Comparison of ENCODE assay signal across 21 cellular contexts in the genomic region with DNA sequence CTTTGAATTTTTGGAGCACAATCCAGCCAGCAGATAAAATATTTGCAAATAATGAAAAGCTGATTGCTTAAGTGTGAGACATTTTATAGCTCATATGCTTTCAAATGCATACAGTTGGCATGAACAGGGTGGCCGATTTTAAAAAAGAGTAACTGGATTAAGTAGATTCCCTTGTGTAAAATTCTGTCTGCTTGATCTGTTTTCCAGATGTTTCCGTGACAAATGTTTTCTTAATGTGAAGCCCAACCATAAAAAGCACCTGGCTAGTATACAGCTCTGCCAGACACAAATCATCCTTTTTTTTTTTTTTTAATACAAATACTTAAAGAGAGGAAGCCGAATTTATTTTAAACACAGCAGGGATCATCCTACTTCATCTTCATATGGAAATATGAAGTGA.
DNase-seq lines count a peak whose midpoint lies in the region; TF ChIP-seq lines count a peak whose summit lies in the region.
"Had no signal": no experiment of that assay in that cellular context is flagged by ENCODE, and none has a peak within 500 bp of the region (broad histone marks: within the 10 kb centered on the region; RNA-seq: fewer than 3 reads in every experiment).

No MANE protein-coding gene starts in this region.

- DNase-seq in AG09309 (ENCODE audit: low read depth) (peak; percentile 29), HCEC 1CT (peak; percentile 68), choroid plexus epithelial cell (ENCODE audit: low read depth) (peak; percentile 38), left kidney (ENCODE audit: low read depth, low spot score) (peak; percentile 82), cerebellar cortex (ENCODE audit: low spot score) (no peak), NCI-H187 (lab: John Stamatoyannopoulos, UW) (no peak), NCI-H82 (lab: John Stamatoyannopoulos, UW) (no peak)
- no peak for DNase-seq in effector CD8-positive, alpha-beta T cell (lab: John Stamatoyannopoulos, UW)
- DNase-seq: ACHN; activated CD4-positive, alpha-beta memory T cell treated with anti-CD3 and anti-CD28 coated beads for 36 hours; activated CD4-positive, CD25-positive, alpha-beta regulatory T cell; activated effector memory CD4-positive, alpha-beta T cell treated with anti-CD3 and anti-CD28 coated beads, Interleukin-2, amount 50 U/mL, for 16 hours; activated naive CD8-positive, alpha-beta T cell treated with anti-CD3 and anti-CD28 coated beads, Interleukin-2, amount 50 U/mL, for 24 hours; activated T-cell treated with anti-CD3 and anti-CD28 coated beads for 4 hours; colonic mucosa; foreskin melanocyte; immature natural killer cell; left ventricle myocardium superior; NCI-H1048; NCI-H526 treated with DMSO at 0.1 percent for 48 hours; T1000 had no signal

- H3K4me3 ChIP-seq in AG09309 (ENCODE audit: control insufficient read depth, low read depth, low read length) = no peak overlapping the region
- H3K4me3 ChIP-seq in choroid plexus epithelial cell (ENCODE audit: low read depth, low read length) = no peak overlapping the region
- H3K4me3 ChIP-seq: colonic mucosa had no signal

- no peak for TF ChIP-seq CTCF in AG09309 (IDR thresholded peaks at IDR 0.05; ENCODE audit: control insufficient read depth, insufficient read depth, low read depth, low read length, missing control alignments)
- TF ChIP-seq CTCF in choroid plexus epithelial cell (conservative IDR thresholded peaks at IDR 0.05; ENCODE audit: low read depth, low read length) = no peak

Comparison
In these comparisons a context has a peak if more than half of its experiments do, and no peak if none do; other contexts are left out.
1. DNase-seq: peak in AG09309 (single experiment), HCEC 1CT (single experiment), choroid plexus epithelial cell (single experiment) and left kidney (single experiment); none in cerebellar cortex (single experiment), NCI-H187 (0 of 2), effector CD8-positive, alpha-beta T cell (single experiment) and NCI-H82 (single experiment).